14 cellular contexts compared by ENCODE assay signal in the genomic region with DNA sequence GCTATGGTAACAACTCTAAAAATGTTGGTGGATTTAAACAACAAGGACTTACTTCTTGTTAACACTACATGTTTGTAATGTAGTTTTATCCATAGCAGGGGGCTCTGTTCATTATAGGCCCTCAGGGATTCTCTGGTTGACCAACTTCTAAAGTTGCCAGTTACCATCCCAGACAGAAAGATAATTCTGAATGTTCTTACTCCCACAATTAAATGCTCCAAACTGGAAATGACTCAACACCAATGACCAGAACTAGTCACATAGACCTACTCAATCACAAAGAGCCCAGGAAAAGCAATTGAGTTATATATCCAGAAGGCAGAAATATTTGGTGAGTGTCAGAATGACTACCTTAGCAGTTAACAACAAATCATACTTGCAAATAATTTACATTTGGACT.
DNase-seq lines count a peak whose midpoint lies in the region; TF ChIP-seq lines count a peak whose summit lies in the region.
"Had no signal": no experiment of that assay in that cellular context is flagged by ENCODE, and none has a peak within 500 bp of the region (broad histone marks: within the 10 kb centered on the region; RNA-seq: fewer than 3 reads in every experiment).

No MANE protein-coding gene starts in this region.

- no peak overlapping the region for H2AFZ ChIP-seq in GM23248

- H3K4me3 ChIP-seq in GM23248: no peak overlapping the region
- no peak overlapping the region for H3K4me3 ChIP-seq in SJCRH30

- in situ Hi-C loops in GM23248 (cut with MboI) (loop anchor here (10.0 kb wide), 1 partner anchor 186 kb away; no protein-coding TSS in a partner anchor), SK-MEL-5 (cut with HindIII; ENCODE audit: low pct_unique_long_range_greater_than_20kb, low sequenced_read_pairs) (no loop called here)

- peaks cover 6% of the 10 kb centered on the region; the same call in 1 of the 2 replicates for H3K27me3 ChIP-seq in GM23248 (replicated peaks; ENCODE audit: insufficient read depth)
- H3K27me3 ChIP-seq in SJCRH30: no peaks in the 10 kb centered on the region
- H3K27me3 ChIP-seq: BE2C had no signal

- no peaks in the 10 kb centered on the region for H3K36me3 ChIP-seq in GM23248 (ENCODE audit: low read depth)
- H3K36me3 ChIP-seq in SJCRH30: no peaks in the 10 kb centered on the region
- H3K36me3 ChIP-seq: BE2C had no signal

- DNase-seq in GM23248 (peak; percentile 13), SK-MEL-5 (ENCODE audit: low read depth, low spot score) (peak; percentile 26), epithelial cell of prostate (ENCODE audit: low read depth, low spot score) (no peak), NCI-H345 (lab: John Stamatoyannopoulos, UW) (no peak), SJCRH30 (no peak), COR-L47 (lab: John Stamatoyannopoulos, UW) (no peak), GM20000 (ENCODE audit: low spot score) (no peak)
- DNase-seq: BE2C; Caco-2; CD4-positive, alpha-beta memory T cell; GF-D8; HCEC 1CT; HFFc6 had no signal

- H3F3A ChIP-seq in GM23248 (ENCODE audit: insufficient read depth): no peaks in the 10 kb centered on the region

- H3K9ac ChIP-seq in GM23248: no peak overlapping the region

- H3K27ac ChIP-seq in GM23248: no peak overlapping the region
- H3K27ac ChIP-seq in epithelial cell of prostate: peak overlapping the region; percentile 9
- H3K27ac ChIP-seq in SJCRH30: no peak overlapping the region
- H3K27ac ChIP-seq: C4-2B had no signal

- H3K9me2 ChIP-seq in GM23248 (ENCODE audit: insufficient read depth): no peaks in the 10 kb centered on the region

- H4K20me1 ChIP-seq in GM23248 (ENCODE audit: insufficient read depth): no peaks in the 10 kb centered on the region

- no peaks in the 10 kb centered on the region for H3K79me2 ChIP-seq in GM23248 (ENCODE audit: insufficient read depth)

- TF ChIP-seq CTCF in GM20000 (IDR thresholded peaks at IDR 0.05; ENCODE audit: extremely low read depth, missing control alignments): no peak

- H3K4me1 ChIP-seq in GM23248 (ENCODE audit: insufficient read depth): no peaks in the 10 kb centered on the region
- H3K4me1 ChIP-seq in SJCRH30: no peaks in the 10 kb centered on the region
- H3K4me1 ChIP-seq: BE2C, Caco-2 had no signal

- H3K9me3 ChIP-seq in GM23248 (ENCODE audit: low read depth): no peaks in the 10 kb centered on the region
- H3K9me3 ChIP-seq in SJCRH30 (replicated peaks): no peaks in the 10 kb centered on the region
- H3K9me3 ChIP-seq: BE2C had no signal

- H3K4me2 ChIP-seq in GM23248 (ENCODE audit: unreplicated experiment): no peak overlapping the region

Comparison
In these comparisons a context has a peak if more than half of its experiments do, and no peak if none do; other contexts are left out.
1. DNase-seq: peak in GM23248 (single experiment) and SK-MEL-5 (single experiment); none in epithelial cell of prostate (single experiment), NCI-H345 (single experiment), SJCRH30 (0 of 2), COR-L47 (single experiment) and GM20000 (single experiment).